In the genomic region with DNA sequence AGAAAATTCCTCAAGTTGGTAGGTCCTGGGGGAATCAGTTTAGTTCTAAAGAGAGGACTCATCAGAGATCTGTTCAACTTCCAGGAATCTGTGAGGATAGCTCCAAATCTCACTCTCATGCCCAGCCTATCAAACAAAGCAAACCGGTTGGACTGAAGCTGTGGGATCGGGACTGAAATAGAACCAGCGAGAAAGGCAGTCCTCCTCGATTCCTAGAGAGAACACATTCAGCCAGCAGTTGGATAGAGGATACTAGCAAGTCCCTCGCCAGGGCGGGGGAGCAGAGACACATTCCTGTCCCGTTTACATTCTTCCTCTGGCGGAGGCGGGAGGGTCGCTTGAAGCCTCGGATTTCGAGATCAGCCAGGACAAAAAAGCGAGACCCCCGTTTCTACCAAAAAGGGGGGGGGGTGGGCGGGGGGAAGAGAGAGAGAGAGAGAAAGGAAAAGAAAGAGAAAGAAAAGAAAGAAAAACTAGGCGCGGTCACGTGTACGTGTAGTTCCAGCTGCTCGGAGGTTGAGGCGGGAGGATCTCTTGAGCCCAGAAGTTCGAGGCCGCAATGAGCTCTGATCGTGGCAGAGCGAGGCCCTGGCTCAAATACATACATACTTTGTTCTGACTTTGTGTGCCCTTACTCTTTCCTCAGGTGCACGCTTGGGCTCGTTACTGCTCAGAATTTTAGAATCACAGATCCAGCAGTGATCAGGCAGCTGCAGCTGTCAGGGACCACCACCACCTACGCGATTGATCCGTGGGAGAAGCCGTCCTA, we compare ENCODE assay signal across 8 cellular contexts. TPM values are rescaled to one million over a fixed set of nuclear protein-coding genes. Genes with fewer than 3 reads are reported as not detected.
A peak's percentile ranks its signal among the peaks of the same experiment; 100 is the strongest.
DNase-seq lines count a peak whose midpoint lies in the region; ATAC-seq and TF ChIP-seq lines count a peak whose summit lies in the region.

No MANE protein-coding gene starts in this region.

- H3K36me3 ChIP-seq in HEK293 (ENCODE audit: control insufficient read depth in 2 of 2, insufficient read depth in 1 of 2, low read length in 2 of 2): no peaks in the 10 kb centered on the region
- no peaks in the 10 kb centered on the region for H3K36me3 ChIP-seq in ascending aorta
- no peaks in the 10 kb centered on the region for H3K36me3 ChIP-seq in heart left ventricle

- ATAC-seq in heart left ventricle (peak; percentile 68 to 93 (median 84)), HG02970 (IDR thresholded peaks at IDR 0.05; ENCODE audit: low FRiP score, unreplicated experiment) (no peak)

- POLR2A ChIA-PET in HEK293 (lab: Yijun Ruan, JAX): interaction anchor here (0.6 to 2.7 kb wide), 20 partner anchors 11 to 562 kb away, joined by 3 to 20 read pairs (median 4); partner anchors contain the start of gene TRIM27

- peak; percentile 96 for DNase-seq in AG09309 (ENCODE audit: low read depth)
- DNase-seq in NCI-H748 treated with DMSO at 0.1 percent for 48 hours (lab: John Stamatoyannopoulos, UW): peak; percentile 97
- peak in 1 of 2 donors; percentile 94 for DNase-seq in ascending aorta (ENCODE audit: low spot score in 2 of 2)
- DNase-seq in heart left ventricle: peak; percentile 81 to 89 (median 84)
- DNase-seq in occipital lobe (lab: John Stamatoyannopoulos, UW): peak; percentile 74
- DNase-seq in RPMI8226: no peak

- intact Hi-C loops in ascending aorta (cut with DNase I) (loop anchor here (1.0 to 10.0 kb wide), 5 partner anchors 19 to 1851 kb away; partner anchors contain the start of gene ZNF311), heart left ventricle (cut with DNase I) (loop anchor here in 8 of 10 donors (1.0 to 10.0 kb wide), 7 partner anchors 19 to 1091 kb away; partner anchors contain the start of genes TRIM27 (in 3 of the 8) and ZNF311 (in 1 of the 8))

- H3K4me3 ChIP-seq in AG09309 (ENCODE audit: control insufficient read depth, low read depth, low read length): peak overlapping the region; percentile 54
- peak overlapping the region; percentile 26 for H3K4me3 ChIP-seq in HEK293 (ENCODE audit: low read depth, low read length)
- peak overlapping the region; percentile 63 to 65 for H3K4me3 ChIP-seq in ascending aorta
- H3K4me3 ChIP-seq in heart left ventricle: peak overlapping the region; percentile 15 to 67 (median 58)

- H3K4me1 ChIP-seq in HEK293 (ENCODE audit: control insufficient read depth, insufficient read depth, low read length): no peaks in the 10 kb centered on the region
- no peaks in the 10 kb centered on the region for H3K4me1 ChIP-seq in ascending aorta
- peaks cover 0 to 30% (median 4%) of the 10 kb centered on the region in 12 donors for H3K4me1 ChIP-seq in heart left ventricle

- TF ChIP-seq POLR2A in heart left ventricle (IDR thresholded peaks at IDR 0.05): no peak

- H3K27ac ChIP-seq in HEK293 (ENCODE audit: extremely low read depth, low read depth, low read length): peak overlapping the region; percentile 44
- peak overlapping the region; percentile 78 to 93 for H3K27ac ChIP-seq in ascending aorta
- peak overlapping the region; percentile 29 to 85 (median 66) for H3K27ac ChIP-seq in heart left ventricle

- H3K27me3 ChIP-seq in ascending aorta (no peaks in the 10 kb centered on the region), heart left ventricle (peaks cover 0 to 23% (median 0%) of the 10 kb centered on the region in 9 donors)

- H3K9me3 ChIP-seq in HEK293 (ENCODE audit: control insufficient read depth, insufficient read depth, low read depth, low read length) (no peaks in the 10 kb centered on the region), ascending aorta (no peaks in the 10 kb centered on the region), heart left ventricle (peaks cover 0 to 8% (median 0%) of the 10 kb centered on the region in 12 donors)

- CTCF ChIA-PET in HEK293 (lab: Yijun Ruan, JAX): interaction anchor here (0.6 to 3.3 kb wide), 10 partner anchors 9 to 497 kb away, joined by 3 to 19 read pairs (median 3); no protein-coding TSS in a partner anchor

- WGBS in heart left ventricle, 4 donors: 8 to 10% (median 9%) methylated on average over 30 to 31 of the region's 31 CpGs

- TF ChIP-seq CTCF in AG09309 (IDR thresholded peaks at IDR 0.05; ENCODE audit: control insufficient read depth, insufficient read depth, low read depth, low read length, missing control alignments) (no peak), HEK293 (tag by site-specific recombination; IDR thresholded peaks at IDR 0.05) (no peak), ascending aorta (IDR thresholded peaks at IDR 0.05) (no peak), heart left ventricle (IDR thresholded peaks at IDR 0.05) (no peak)

TF ChIP-seq in HEK293, 187 proteins besides CTCF, POLR2A, EP300 and RAD21 (continues in another document):
- TF ChIP-seq EGR2 (tag by site-specific recombination; IDR thresholded peaks at IDR 0.05; ENCODE audit: low read depth) (0 out of 2 replicates have a peak, but pooled peaks have one; percentile 8), KLF8 (tag by site-specific recombination; IDR thresholded peaks at IDR 0.05) (peak; percentile 51), ZNF394 (tag by site-specific recombination; IDR thresholded peaks at IDR 0.05; ENCODE audit: borderline replicate concordance) (0 out of 2 replicates have a peak, but pooled peaks have one; percentile 20), ZNF660 (tag by site-specific recombination; IDR thresholded peaks at IDR 0.05) (peak; percentile 77), ZNF654 (tag by site-specific recombination; IDR thresholded peaks at IDR 0.05; ENCODE audit: low read depth) (no peak), ZNF37A (tag by site-specific recombination; IDR thresholded peaks at IDR 0.05) (peak; percentile 72), ZNF366 (tag by site-specific recombination; conservative IDR thresholded peaks at IDR 0.05) (0 out of 2 replicates have a peak, but pooled peaks have one; percentile 36), ZFHX2 (tag by site-specific recombination; conservative IDR thresholded peaks at IDR 0.05) (peak; percentile 40), ZNF501 (tag by site-specific recombination; IDR thresholded peaks at IDR 0.05) (no peak), ZNF341 (tag by site-specific recombination; IDR thresholded peaks at IDR 0.05; ENCODE audit: low read depth) (0 out of 2 replicates have a peak, but pooled peaks have one; percentile 19), ZNF335 (tag by site-specific recombination; conservative IDR thresholded peaks at IDR 0.05) (peak; percentile 54; the same call in 1 of the 2 replicates), ZNF776 (tag by site-specific recombination; IDR thresholded peaks at IDR 0.05; ENCODE audit: borderline replicate concordance) (no peak), ZNF664 (tag by site-specific recombination; IDR thresholded peaks at IDR 0.05) (no peak)
- TF ChIP-seq, protein P1, sequence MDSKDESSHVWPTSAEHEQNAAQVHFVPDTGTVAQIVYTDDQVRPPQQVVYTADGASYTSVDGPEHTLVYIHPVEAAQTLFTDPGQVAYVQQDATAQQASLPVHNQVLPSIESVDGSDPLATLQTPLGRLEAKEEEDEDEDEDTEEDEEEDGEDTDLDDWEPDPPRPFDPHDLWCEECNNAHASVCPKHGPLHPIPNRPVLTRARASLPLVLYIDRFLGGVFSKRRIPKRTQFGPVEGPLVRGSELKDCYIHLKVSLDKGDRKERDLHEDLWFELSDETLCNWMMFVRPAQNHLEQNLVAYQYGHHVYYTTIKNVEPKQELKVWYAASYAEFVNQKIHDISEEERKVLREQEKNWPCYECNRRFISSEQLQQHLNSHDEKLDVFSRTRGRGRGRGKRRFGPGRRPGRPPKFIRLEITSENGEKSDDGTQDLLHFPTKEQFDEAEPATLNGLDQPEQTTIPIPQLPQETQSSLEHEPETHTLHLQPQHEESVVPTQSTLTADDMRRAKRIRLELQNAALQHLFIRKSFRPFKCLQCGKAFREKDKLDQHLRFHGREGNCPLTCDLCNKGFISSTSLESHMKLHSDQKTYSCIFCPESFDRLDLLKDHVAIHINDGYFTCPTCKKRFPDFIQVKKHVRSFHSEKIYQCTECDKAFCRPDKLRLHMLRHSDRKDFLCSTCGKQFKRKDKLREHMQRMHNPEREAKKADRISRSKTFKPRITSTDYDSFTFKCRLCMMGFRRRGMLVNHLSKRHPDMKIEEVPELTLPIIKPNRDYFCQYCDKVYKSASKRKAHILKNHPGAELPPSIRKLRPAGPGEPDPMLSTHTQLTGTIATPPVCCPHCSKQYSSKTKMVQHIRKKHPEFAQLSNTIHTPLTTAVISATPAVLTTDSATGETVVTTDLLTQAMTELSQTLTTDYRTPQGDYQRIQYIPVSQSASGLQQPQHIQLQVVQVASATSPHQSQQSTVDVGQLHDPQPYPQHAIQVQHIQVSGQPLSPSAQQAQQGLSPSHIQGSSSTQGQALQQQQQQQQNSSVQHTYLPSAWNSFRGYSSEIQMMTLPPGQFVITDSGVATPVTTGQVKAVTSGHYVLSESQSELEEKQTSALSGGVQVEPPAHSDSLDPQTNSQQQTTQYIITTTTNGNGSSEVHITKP (tag by site-specific recombination; IDR thresholded peaks at IDR 0.05): peak; percentile 77
- TF ChIP-seq, protein P2, sequence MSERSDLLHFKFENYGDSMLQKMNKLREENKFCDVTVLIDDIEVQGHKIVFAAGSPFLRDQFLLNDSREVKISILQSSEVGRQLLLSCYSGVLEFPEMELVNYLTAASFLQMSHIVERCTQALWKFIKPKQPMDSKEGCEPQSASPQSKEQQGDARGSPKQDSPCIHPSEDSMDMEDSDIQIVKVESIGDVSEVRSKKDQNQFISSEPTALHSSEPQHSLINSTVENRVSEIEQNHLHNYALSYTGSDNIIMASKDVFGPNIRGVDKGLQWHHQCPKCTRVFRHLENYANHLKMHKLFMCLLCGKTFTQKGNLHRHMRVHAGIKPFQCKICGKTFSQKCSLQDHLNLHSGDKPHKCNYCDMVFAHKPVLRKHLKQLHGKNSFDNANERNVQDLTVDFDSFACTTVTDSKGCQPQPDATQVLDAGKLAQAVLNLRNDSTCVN (tag by site-specific recombination; optimal IDR thresholded peaks at IDR 0.05): peak; percentile 29

RNA-seq across cellular contexts. Expression of gene ZNF311, which starts 19.5 kb away (rescaled TPM):
- total RNA-seq in ascending aorta: not detected
- under 1 TPM in 7 of 9 donors, not detected in 2; 0.07 to 0.84 (median 0.20) TPM for total RNA-seq in heart left ventricle
- polyA plus RNA-seq in heart left ventricle: under 1 TPM; 0.21 to 0.34 TPM
- total RNA-seq in occipital lobe: 8.9 TPM

RNA-seq across cellular contexts. Expression of gene OR2W1, which starts 59.4 kb away (rescaled TPM):
- total RNA-seq in ascending aorta: not detected
- not detected for total RNA-seq in heart left ventricle
- not detected for polyA plus RNA-seq in heart left ventricle
- not detected for total RNA-seq in occipital lobe
